Comparison of ENCODE assay signal across 8 cellular contexts in genomic region chr4:143184217-143184502, GRCh38. TPM values are rescaled to one million over a fixed set of nuclear protein-coding genes. Genes with fewer than 3 reads are reported as not detected.
DNase-seq lines count a peak whose midpoint lies in the region; ATAC-seq and TF ChIP-seq lines count a peak whose summit lies in the region.

No MANE protein-coding gene starts in this region.

- ATAC-seq in Right ventricle myocardium inferior, result peak; percentile 6
- ATAC-seq in HG03025 (IDR thresholded peaks at IDR 0.05; ENCODE audit: low FRiP score, unreplicated experiment), result peak; percentile 26

- TF ChIP-seq CTCF in RWPE1 (conservative IDR thresholded peaks at IDR 0.05; ENCODE audit: low read depth) (no peak), fibroblast of lung (conservative IDR thresholded peaks at IDR 0.05 in 1 of 2, IDR thresholded peaks at IDR 0.05 in 1 of 2; ENCODE audit: low read depth in 1 of 2, low read length in 2 of 2) (no peak), osteocyte (IDR thresholded peaks at IDR 0.05) (no peak)

- H3K4me2 ChIP-seq in fibroblast of lung (ENCODE audit: extremely low read depth, insufficient read depth, low read length), result peak overlapping the region; percentile 94

- CTCF ChIA-PET in RWPE1 (lab: Yijun Ruan, JAX), result no interaction called here

- POLR2A ChIA-PET in RWPE1 (lab: Yijun Ruan, JAX; ENCODE audit: low non-redundant PET), result no interaction called here

- no peaks in the 10 kb centered on the region for H3K9me3 ChIP-seq in fibroblast of lung (ENCODE audit: control insufficient read depth, insufficient read depth, low read depth, low read length)

- peak overlapping the region; percentile 82 to 90 (median 86) for H3K4me3 ChIP-seq in fibroblast of lung (replicated peaks in 1 of 4; ENCODE audit: control extremely low read depth in 1 of 4, insufficient read depth in 1 of 4, low read depth in 3 of 4, low read length in 4 of 4)

- peak overlapping the region; percentile 84 for H3K4me3 Mint-ChIP-seq in osteocyte (ENCODE audit: unreplicated experiment)

- H3K36me3 ChIP-seq in fibroblast of lung (ENCODE audit: control insufficient read depth, insufficient read depth, low read length), result no peaks in the 10 kb centered on the region

- H3K27ac Mint-ChIP-seq in osteocyte (ENCODE audit: unreplicated experiment), result peak overlapping the region; percentile 96

- H3K27ac ChIP-seq in RWPE1 (peak overlapping the region; percentile 96), fibroblast of lung (ENCODE audit: insufficient read depth, low read length) (peak overlapping the region; percentile 91)

- peaks cover 32% of the 10 kb centered on the region for H3K4me1 Mint-ChIP-seq in osteocyte (ENCODE audit: unreplicated experiment)

- H3K27me3 ChIP-seq in fibroblast of lung (ENCODE audit: control insufficient read depth, insufficient read depth, low read length), result no peaks in the 10 kb centered on the region

- peaks cover 42% of the 10 kb centered on the region for H3K79me2 ChIP-seq in fibroblast of lung (ENCODE audit: control insufficient read depth, insufficient read depth, low read length)

- peaks cover 3% of the 10 kb centered on the region for H3K4me1 ChIP-seq in fibroblast of lung (ENCODE audit: control insufficient read depth, extremely low read depth, insufficient read depth, low read length)

- DNase-seq in Right ventricle myocardium inferior (ENCODE audit: missing footprints) (peak; percentile 64), cardiac septum (ENCODE audit: low spot score) (no peak), RWPE1 (ENCODE audit: low spot score) (no peak), fibroblast of lung (ENCODE audit: low read depth in 2 of 2) (no peak), osteocyte (ENCODE audit: extremely low spot score, unreplicated experiment) (no peak), NAMALWA (ENCODE audit: low spot score) (no peak), cerebellum (ENCODE audit: low spot score) (no peak)

- peaks cover 2% of the 10 kb centered on the region for H4K20me1 ChIP-seq in fibroblast of lung (ENCODE audit: control insufficient read depth, extremely low read depth, insufficient read depth, low read length)

- H3K27me3 Mint-ChIP-seq in osteocyte (ENCODE audit: unreplicated experiment), result no peaks in the 10 kb centered on the region

- intact Hi-C loops in Right ventricle myocardium inferior (cut with DNase I) (no loop called here), cardiac septum (cut with DNase I) (loop anchor here (2.0 kb wide), 1 partner anchor 153 kb away; the partner anchor contains the start of gene GAB1)

- peaks cover 2% of the 10 kb centered on the region for H3K36me3 Mint-ChIP-seq in osteocyte (ENCODE audit: unreplicated experiment)

- peaks cover 6% of the 10 kb centered on the region for H3K9me3 Mint-ChIP-seq in osteocyte (ENCODE audit: unreplicated experiment)

- peak overlapping the region; percentile 61 for H2AFZ ChIP-seq in fibroblast of lung (ENCODE audit: low read length)

- H3K9ac ChIP-seq in fibroblast of lung (ENCODE audit: insufficient read depth, low read length), result peak overlapping the region; percentile 76

RNA-seq across cellular contexts. Expression of gene USP38, which starts 0.6 kb away (rescaled TPM):
- 17.6 TPM for total RNA-seq in Right ventricle myocardium inferior
- total RNA-seq in cardiac septum, result 18.7 TPM
- total RNA-seq in fibroblast of lung, result 13.1 and 15.7 TPM in 2 replicates
- 12.3 and 13.9 TPM in 2 replicates for polyA plus RNA-seq in fibroblast of lung
- 9.4 and 9.5 TPM in 2 replicates for polyA plus RNA-seq in fibroblast of lung (2012)
- 10.4 and 18.9 TPM in 2 replicates for polyA minus RNA-seq in fibroblast of lung (ENCODE audit: low replicate concordance)
- total RNA-seq in osteocyte, result 19.5 and 20.1 TPM in 2 replicates
- total RNA-seq in cerebellum, result 23.9 TPM
